ENCODE assay signal across 1 cellular context in the genomic region with DNA sequence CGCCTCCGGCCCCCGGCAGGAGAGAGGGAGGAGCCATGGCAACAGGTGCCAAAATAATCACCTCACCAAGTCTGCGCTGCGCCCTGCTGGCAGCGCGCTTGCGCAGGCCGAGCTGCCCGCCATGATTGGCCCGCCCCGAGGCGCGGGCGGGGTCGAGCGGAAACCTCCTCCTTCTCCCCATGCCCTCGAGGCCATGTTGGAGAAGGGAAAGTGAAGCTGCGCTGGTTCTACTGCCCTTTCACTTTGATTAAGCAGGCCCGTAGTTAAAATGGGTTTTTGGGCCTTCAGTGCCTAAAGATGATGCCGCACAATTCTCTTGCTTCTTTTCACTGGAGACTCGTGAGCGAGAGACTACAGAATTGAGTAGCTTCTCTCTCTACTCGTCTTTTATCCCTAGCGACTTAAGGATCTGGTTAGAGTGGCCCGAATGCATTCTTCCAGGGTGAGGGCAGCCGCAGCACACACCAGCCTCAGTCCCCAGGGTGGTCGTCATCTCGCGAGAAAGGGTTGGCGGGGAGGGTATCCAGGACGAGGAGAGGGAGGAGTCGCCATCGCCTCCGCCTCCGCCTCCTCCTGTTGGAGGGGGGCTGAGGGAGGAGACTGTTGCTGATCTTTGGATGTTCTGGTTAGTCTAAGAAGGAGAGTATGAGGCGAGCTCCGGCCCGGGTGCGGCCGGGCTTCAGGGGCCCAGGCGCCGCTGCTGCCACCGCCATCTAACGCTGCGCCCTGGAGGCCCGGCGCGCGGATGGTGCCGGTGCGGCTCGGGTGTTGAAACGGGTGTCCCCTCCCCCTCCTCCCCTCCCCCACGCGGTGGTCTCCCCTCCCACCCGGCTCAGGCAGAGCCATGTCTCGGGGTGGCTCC.
TF ChIP-seq lines count a peak whose summit lies in the region.

A gene with protein sequence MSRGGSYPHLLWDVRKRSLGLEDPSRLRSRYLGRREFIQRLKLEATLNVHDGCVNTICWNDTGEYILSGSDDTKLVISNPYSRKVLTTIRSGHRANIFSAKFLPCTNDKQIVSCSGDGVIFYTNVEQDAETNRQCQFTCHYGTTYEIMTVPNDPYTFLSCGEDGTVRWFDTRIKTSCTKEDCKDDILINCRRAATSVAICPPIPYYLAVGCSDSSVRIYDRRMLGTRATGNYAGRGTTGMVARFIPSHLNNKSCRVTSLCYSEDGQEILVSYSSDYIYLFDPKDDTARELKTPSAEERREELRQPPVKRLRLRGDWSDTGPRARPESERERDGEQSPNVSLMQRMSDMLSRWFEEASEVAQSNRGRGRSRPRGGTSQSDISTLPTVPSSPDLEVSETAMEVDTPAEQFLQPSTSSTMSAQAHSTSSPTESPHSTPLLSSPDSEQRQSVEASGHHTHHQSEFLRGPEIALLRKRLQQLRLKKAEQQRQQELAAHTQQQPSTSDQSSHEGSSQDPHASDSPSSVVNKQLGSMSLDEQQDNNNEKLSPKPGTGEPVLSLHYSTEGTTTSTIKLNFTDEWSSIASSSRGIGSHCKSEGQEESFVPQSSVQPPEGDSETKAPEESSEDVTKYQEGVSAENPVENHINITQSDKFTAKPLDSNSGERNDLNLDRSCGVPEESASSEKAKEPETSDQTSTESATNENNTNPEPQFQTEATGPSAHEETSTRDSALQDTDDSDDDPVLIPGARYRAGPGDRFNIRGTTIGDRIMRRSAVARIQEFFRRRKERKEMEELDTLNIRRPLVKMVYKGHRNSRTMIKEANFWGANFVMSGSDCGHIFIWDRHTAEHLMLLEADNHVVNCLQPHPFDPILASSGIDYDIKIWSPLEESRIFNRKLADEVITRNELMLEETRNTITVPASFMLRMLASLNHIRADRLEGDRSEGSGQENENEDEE (plus strand): TSS at position 616 of the 862 bp plus-strand sequence. CDS start 229 bp downstream, at position 845.

TF ChIP-seq in HepG2, 621 proteins besides CTCF, POLR2A, EP300 and RAD21 (continued from another document and continues in another):
- TF ChIP-seq, protein P1, sequence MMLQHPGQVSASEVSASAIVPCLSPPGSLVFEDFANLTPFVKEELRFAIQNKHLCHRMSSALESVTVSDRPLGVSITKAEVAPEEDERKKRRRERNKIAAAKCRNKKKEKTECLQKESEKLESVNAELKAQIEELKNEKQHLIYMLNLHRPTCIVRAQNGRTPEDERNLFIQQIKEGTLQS (CRISPR knock-in tag; IDR thresholded peaks at IDR 0.05), result no peak; the same call in 1 of the 2 replicates
- TF ChIP-seq TP53 (CRISPR knock-in tag; conservative IDR thresholded peaks at IDR 0.05), result 0 out of 2 replicates have a peak, but pooled peaks have one; percentile 26
- TF ChIP-seq, protein P2, sequence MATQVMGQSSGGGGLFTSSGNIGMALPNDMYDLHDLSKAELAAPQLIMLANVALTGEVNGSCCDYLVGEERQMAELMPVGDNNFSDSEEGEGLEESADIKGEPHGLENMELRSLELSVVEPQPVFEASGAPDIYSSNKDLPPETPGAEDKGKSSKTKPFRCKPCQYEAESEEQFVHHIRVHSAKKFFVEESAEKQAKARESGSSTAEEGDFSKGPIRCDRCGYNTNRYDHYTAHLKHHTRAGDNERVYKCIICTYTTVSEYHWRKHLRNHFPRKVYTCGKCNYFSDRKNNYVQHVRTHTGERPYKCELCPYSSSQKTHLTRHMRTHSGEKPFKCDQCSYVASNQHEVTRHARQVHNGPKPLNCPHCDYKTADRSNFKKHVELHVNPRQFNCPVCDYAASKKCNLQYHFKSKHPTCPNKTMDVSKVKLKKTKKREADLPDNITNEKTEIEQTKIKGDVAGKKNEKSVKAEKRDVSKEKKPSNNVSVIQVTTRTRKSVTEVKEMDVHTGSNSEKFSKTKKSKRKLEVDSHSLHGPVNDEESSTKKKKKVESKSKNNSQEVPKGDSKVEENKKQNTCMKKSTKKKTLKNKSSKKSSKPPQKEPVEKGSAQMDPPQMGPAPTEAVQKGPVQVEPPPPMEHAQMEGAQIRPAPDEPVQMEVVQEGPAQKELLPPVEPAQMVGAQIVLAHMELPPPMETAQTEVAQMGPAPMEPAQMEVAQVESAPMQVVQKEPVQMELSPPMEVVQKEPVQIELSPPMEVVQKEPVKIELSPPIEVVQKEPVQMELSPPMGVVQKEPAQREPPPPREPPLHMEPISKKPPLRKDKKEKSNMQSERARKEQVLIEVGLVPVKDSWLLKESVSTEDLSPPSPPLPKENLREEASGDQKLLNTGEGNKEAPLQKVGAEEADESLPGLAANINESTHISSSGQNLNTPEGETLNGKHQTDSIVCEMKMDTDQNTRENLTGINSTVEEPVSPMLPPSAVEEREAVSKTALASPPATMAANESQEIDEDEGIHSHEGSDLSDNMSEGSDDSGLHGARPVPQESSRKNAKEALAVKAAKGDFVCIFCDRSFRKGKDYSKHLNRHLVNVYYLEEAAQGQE (IDR thresholded peaks at IDR 0.05; ENCODE audit: borderline replicate concordance in 1 of 2, low read depth in 1 of 2, low read length in 2 of 2), result peak in 1 of 2 experiments; percentile 49; a peak in 1 of 4 replicates
- peak; percentile 99 for TF ChIP-seq ZFX (CRISPR knock-in tag; IDR thresholded peaks at IDR 0.05; ENCODE audit: low read depth)
- peak; percentile 53 for TF ChIP-seq SALL1 (CRISPR knock-in tag; IDR thresholded peaks at IDR 0.05)
- TF ChIP-seq AGO2 (optimal IDR thresholded peaks at IDR 0.05; ENCODE audit: low read depth, low read length), result peak; percentile 33
- TF ChIP-seq ZKSCAN8 (CRISPR knock-in tag; IDR thresholded peaks at IDR 0.05; ENCODE audit: borderline replicate concordance), result peak; percentile 20; the same call in 1 of the 2 replicates
- TF ChIP-seq PRMT3 (CRISPR knock-in tag; IDR thresholded peaks at IDR 0.05; ENCODE audit: borderline replicate concordance, low read depth), result no peak
- TF ChIP-seq, protein P3, sequence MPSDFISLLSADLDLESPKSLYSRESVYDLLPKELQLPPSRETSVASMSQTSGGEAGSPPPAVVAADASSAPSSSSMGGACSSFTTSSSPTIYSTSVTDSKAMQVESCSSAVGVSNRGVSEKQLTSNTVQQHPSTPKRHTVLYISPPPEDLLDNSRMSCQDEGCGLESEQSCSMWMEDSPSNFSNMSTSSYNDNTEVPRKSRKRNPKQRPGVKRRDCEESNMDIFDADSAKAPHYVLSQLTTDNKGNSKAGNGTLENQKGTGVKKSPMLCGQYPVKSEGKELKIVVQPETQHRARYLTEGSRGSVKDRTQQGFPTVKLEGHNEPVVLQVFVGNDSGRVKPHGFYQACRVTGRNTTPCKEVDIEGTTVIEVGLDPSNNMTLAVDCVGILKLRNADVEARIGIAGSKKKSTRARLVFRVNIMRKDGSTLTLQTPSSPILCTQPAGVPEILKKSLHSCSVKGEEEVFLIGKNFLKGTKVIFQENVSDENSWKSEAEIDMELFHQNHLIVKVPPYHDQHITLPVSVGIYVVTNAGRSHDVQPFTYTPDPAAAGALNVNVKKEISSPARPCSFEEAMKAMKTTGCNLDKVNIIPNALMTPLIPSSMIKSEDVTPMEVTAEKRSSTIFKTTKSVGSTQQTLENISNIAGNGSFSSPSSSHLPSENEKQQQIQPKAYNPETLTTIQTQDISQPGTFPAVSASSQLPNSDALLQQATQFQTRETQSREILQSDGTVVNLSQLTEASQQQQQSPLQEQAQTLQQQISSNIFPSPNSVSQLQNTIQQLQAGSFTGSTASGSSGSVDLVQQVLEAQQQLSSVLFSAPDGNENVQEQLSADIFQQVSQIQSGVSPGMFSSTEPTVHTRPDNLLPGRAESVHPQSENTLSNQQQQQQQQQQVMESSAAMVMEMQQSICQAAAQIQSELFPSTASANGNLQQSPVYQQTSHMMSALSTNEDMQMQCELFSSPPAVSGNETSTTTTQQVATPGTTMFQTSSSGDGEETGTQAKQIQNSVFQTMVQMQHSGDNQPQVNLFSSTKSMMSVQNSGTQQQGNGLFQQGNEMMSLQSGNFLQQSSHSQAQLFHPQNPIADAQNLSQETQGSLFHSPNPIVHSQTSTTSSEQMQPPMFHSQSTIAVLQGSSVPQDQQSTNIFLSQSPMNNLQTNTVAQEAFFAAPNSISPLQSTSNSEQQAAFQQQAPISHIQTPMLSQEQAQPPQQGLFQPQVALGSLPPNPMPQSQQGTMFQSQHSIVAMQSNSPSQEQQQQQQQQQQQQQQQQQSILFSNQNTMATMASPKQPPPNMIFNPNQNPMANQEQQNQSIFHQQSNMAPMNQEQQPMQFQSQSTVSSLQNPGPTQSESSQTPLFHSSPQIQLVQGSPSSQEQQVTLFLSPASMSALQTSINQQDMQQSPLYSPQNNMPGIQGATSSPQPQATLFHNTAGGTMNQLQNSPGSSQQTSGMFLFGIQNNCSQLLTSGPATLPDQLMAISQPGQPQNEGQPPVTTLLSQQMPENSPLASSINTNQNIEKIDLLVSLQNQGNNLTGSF (CRISPR knock-in tag; IDR thresholded peaks at IDR 0.05), result 0 out of 2 replicates have a peak, but pooled peaks have one; percentile 10
- TF ChIP-seq MEF2D (CRISPR knock-in tag; IDR thresholded peaks at IDR 0.05), result peak; percentile 44; the same call in 1 of the 2 replicates
- TF ChIP-seq, protein P4, sequence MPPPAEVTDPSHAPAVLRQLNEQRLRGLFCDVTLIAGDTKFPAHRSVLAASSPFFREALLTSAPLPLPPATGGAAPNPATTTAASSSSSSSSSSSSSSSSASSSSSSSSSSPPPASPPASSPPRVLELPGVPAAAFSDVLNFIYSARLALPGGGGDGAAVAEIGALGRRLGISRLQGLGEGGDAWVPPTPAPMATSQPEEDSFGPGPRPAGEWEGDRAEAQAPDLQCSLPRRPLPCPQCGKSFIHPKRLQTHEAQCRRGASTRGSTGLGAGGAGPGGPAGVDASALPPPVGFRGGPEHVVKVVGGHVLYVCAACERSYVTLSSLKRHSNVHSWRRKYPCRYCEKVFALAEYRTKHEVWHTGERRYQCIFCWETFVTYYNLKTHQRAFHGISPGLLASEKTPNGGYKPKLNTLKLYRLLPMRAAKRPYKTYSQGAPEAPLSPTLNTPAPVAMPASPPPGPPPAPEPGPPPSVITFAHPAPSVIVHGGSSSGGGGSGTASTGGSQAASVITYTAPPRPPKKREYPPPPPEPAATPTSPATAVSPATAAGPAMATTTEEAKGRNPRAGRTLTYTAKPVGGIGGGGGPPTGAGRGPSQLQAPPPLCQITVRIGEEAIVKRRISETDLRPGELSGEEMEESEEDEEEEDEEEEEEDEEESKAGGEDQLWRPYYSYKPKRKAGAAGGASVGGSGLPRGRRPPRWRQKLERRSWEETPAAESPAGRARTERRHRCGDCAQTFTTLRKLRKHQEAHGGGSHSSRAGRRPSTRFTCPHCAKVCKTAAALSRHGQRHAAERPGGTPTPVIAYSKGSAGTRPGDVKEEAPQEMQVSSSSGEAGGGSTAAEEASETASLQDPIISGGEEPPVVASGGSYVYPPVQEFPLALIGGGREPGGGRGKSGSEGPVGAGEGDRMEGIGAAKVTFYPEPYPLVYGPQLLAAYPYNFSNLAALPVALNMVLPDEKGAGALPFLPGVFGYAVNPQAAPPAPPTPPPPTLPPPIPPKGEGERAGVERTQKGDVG (CRISPR knock-in tag; IDR thresholded peaks at IDR 0.05; ENCODE audit: borderline replicate concordance), result no peak
- TF ChIP-seq ARNT2 (CRISPR knock-in tag; IDR thresholded peaks at IDR 0.05; ENCODE audit: low read depth), result peak; percentile 80; the same call in 1 of the 2 replicates
- TF ChIP-seq ZNF430 (CRISPR knock-in tag; IDR thresholded peaks at IDR 0.05), result no peak; the same call in 1 of the 2 replicates
- TF ChIP-seq SNAPC2 (CRISPR knock-in tag; IDR thresholded peaks at IDR 0.05), result peak; percentile 72; the same call in 1 of the 2 replicates
- peak; percentile 97 for TF ChIP-seq IRF2 (CRISPR knock-in tag; IDR thresholded peaks at IDR 0.05)
- TF ChIP-seq ZNF577 (CRISPR knock-in tag; IDR thresholded peaks at IDR 0.05; ENCODE audit: borderline replicate concordance, low read depth), result no peak
- peak; percentile 77; the same call in 1 of the 2 replicates for TF ChIP-seq ZNF124 (CRISPR knock-in tag; IDR thresholded peaks at IDR 0.05)
- peak; percentile 72 for TF ChIP-seq ZNF331 (CRISPR knock-in tag; IDR thresholded peaks at IDR 0.05)
- 0 out of 2 replicates have a peak, but pooled peaks have one; percentile 22 for TF ChIP-seq ZSCAN30 (CRISPR knock-in tag; IDR thresholded peaks at IDR 0.05)
- TF ChIP-seq MIER3 (CRISPR knock-in tag; IDR thresholded peaks at IDR 0.05; ENCODE audit: borderline replicate concordance), result peak; percentile 35; the same call in 1 of the 2 replicates
- peak; percentile 77; the same call in 1 of the 2 replicates for TF ChIP-seq HIVEP1 (CRISPR knock-in tag; IDR thresholded peaks at IDR 0.05)
- 0 out of 2 replicates have a peak, but pooled peaks have one; percentile 11 for TF ChIP-seq PITX1 (CRISPR knock-in tag; IDR thresholded peaks at IDR 0.05)
- TF ChIP-seq, protein P5, sequence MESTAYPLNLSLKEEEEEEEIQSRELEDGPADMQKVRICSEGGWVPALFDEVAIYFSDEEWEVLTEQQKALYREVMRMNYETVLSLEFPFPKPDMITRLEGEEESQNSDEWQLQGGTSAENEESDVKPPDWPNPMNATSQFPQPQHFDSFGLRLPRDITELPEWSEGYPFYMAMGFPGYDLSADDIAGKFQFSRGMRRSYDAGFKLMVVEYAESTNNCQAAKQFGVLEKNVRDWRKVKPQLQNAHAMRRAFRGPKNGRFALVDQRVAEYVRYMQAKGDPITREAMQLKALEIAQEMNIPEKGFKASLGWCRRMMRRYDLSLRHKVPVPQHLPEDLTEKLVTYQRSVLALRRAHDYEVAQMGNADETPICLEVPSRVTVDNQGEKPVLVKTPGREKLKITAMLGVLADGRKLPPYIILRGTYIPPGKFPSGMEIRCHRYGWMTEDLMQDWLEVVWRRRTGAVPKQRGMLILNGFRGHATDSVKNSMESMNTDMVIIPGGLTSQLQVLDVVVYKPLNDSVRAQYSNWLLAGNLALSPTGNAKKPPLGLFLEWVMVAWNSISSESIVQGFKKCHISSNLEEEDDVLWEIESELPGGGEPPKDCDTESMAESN (CRISPR knock-in tag; conservative IDR thresholded peaks at IDR 0.05), result peak; percentile 63
- peak; percentile 64; the same call in 1 of the 2 replicates for TF ChIP-seq DR1 (CRISPR knock-in tag; IDR thresholded peaks at IDR 0.05)
- TF ChIP-seq ZNF644 (CRISPR knock-in tag; IDR thresholded peaks at IDR 0.05; ENCODE audit: low read depth), result no peak
- TF ChIP-seq ZFP90 (CRISPR knock-in tag; IDR thresholded peaks at IDR 0.05; ENCODE audit: borderline replicate concordance), result 0 out of 2 replicates have a peak, but pooled peaks have one; percentile 12
- TF ChIP-seq MXI1 (IDR thresholded peaks at IDR 0.05; ENCODE audit: borderline replicate concordance, low read depth, low read length), result peak; percentile 92; the same call in 2 of the 3 replicates
- TF ChIP-seq FOXK1 (CRISPR knock-in tag; IDR thresholded peaks at IDR 0.05; ENCODE audit: borderline replicate concordance, low read depth), result peak; percentile 46
- TF ChIP-seq NFYB (CRISPR knock-in tag; IDR thresholded peaks at IDR 0.05), result peak; percentile 84
- peak; percentile 79 for TF ChIP-seq IKZF4 (CRISPR knock-in tag; IDR thresholded peaks at IDR 0.05; ENCODE audit: borderline replicate concordance, low read depth, not compliant biosample characterization)
- TF ChIP-seq, protein P6, sequence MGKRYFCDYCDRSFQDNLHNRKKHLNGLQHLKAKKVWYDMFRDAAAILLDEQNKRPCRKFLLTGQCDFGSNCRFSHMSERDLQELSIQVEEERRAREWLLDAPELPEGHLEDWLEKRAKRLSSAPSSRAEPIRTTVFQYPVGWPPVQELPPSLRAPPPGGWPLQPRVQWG (CRISPR knock-in tag; IDR thresholded peaks at IDR 0.05; ENCODE audit: borderline replicate concordance, low read depth), result no peak
